ENCODE assay signal across 8 cellular contexts in the genomic region with DNA sequence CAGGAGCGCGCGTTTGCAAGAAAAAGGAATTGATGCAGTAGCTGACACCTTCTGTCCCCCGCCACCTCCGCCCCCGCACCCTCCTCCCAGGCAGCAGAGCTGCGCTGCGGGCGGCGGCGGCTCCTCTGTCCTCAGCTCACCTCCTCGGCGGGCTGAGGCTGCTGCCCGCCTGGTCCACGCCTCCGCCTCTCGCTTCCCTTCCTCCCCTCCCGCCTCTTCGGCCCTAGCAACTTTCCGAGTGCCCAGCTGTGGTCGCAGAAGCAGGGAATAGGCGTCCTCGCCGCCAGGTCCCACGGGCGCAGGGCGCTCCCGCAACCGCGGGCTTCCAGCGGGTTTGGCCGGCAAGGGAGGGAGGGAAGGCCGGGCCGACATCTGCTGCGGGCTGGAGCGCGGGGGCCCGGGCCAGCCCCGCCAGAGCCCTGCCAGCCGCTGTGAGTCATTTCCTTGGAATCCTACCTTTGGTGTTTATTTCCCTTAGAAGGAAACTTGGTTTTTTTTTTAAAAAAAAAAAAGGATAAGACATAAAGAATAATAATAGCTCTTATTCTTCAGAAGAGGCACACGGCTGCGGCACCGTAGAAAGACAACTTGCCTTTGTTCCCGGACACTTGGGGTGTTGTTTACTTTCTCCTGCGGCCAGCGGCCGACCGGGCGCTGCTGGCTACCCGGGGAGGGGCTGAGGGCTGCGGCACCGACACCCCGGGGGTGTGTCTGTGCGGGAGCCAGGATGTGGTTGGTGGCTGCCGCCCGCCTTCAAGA. TPM values are rescaled to one million over a fixed set of nuclear protein-coding genes. Genes with fewer than 3 reads are reported as not detected.
DNase-seq lines count a peak whose midpoint lies in the region; ATAC-seq and TF ChIP-seq lines count a peak whose summit lies in the region.

No MANE protein-coding gene starts in this region.

- no peaks in the 10 kb centered on the region for H3K79me2 ChIP-seq in KMS-11 (ENCODE audit: insufficient read depth, low read depth)

- H4K20me1 ChIP-seq in KMS-11 (ENCODE audit: insufficient read depth) = no peaks in the 10 kb centered on the region

- TF ChIP-seq CTCF in KMS-11 (conservative IDR thresholded peaks at IDR 0.05; ENCODE audit: low read depth, low read length) (no peak), fibroblast of the aortic adventitia (IDR thresholded peaks at IDR 0.05; ENCODE audit: insufficient read depth, low read length) (no peak), vagina (IDR thresholded peaks at IDR 0.05) (no peak)

- H3K4me3 Mint-ChIP-seq in CD8-positive, alpha-beta memory T cell = peak overlapping the region in 6 of 7 donors; percentile 35 to 75 (median 51)
- H3K4me3 Mint-ChIP-seq in naive thymus-derived CD4-positive, alpha-beta T cell = peak overlapping the region in 7 of 10 donors; percentile 12 to 68 (median 35)

- no peak for DNase-seq in CD8-positive, alpha-beta memory T cell
- peak; percentile 29 to 42 for DNase-seq in activated CD4-positive, alpha-beta T cell treated with anti-CD3 and anti-CD28 coated beads, Interleukin-2, amount 50 U/mL, for 48 hours
- DNase-seq in fibroblast of the aortic adventitia (ENCODE audit: low read depth) = peak; percentile 74
- peak in 1 of 9 donors; percentile 49 for DNase-seq in naive thymus-derived CD4-positive, alpha-beta T cell
- DNase-seq in vagina (ENCODE audit: extremely low spot score in 2 of 2) = no peak
- no peak for DNase-seq in 8988T

- no peak for ATAC-seq in naive thymus-derived CD4-positive, alpha-beta T cell
- no peak for ATAC-seq in HG02981 (IDR thresholded peaks at IDR 0.05; ENCODE audit: unreplicated experiment)

- peak overlapping the region; percentile 97 for H3K4me2 ChIP-seq in KMS-11

- H3K9me3 ChIP-seq in CD8-positive, alpha-beta memory T cell (ENCODE audit: low read length) = no peaks in the 10 kb centered on the region
- H3K9me3 ChIP-seq in naive thymus-derived CD4-positive, alpha-beta T cell (ENCODE audit: control insufficient read depth in 2 of 3, low read length in 3 of 3) = no peaks in the 10 kb centered on the region
- no peaks in the 10 kb centered on the region for H3K9me3 ChIP-seq in vagina

- H3K36me3 Mint-ChIP-seq in CD8-positive, alpha-beta memory T cell = no peaks in the 10 kb centered on the region
- no peaks in the 10 kb centered on the region for H3K36me3 Mint-ChIP-seq in naive thymus-derived CD4-positive, alpha-beta T cell

- POLR2A ChIA-PET in CD8-positive, alpha-beta memory T cell (lab: Charles Lee) = no interaction called here
- POLR2A ChIA-PET in naive thymus-derived CD4-positive, alpha-beta T cell (lab: Charles Lee) = no interaction called here

- no peak overlapping the region for H3K27ac Mint-ChIP-seq in CD8-positive, alpha-beta memory T cell
- H3K27ac Mint-ChIP-seq in naive thymus-derived CD4-positive, alpha-beta T cell = no peak overlapping the region

- no peaks in the 10 kb centered on the region for H3K4me1 ChIP-seq in CD8-positive, alpha-beta memory T cell (ENCODE audit: insufficient read depth, low read length)
- peaks cover 13% of the 10 kb centered on the region for H3K4me1 ChIP-seq in KMS-11 (ENCODE audit: low read depth, poor library complexity, severe bottlenecking)
- no peaks in the 10 kb centered on the region for H3K4me1 ChIP-seq in naive thymus-derived CD4-positive, alpha-beta T cell (ENCODE audit: control insufficient read depth in 2 of 2, insufficient read depth in 2 of 2, low read length in 2 of 2)
- peaks cover 45% of the 10 kb centered on the region for H3K4me1 ChIP-seq in vagina

- H3K27me3 ChIP-seq in CD8-positive, alpha-beta memory T cell (ENCODE audit: insufficient read depth, low read length, poor library complexity, severe bottlenecking) = peaks cover 19% of the 10 kb centered on the region
- H3K27me3 ChIP-seq in KMS-11 (ENCODE audit: insufficient read depth, low read depth) (peaks cover 29% of the 10 kb centered on the region; the same call in 1 of the 2 replicates), vagina (no peaks in the 10 kb centered on the region)
- H3K27me3 ChIP-seq in naive thymus-derived CD4-positive, alpha-beta T cell (ENCODE audit: control insufficient read depth in 2 of 2, insufficient read depth in 2 of 2, low read length in 2 of 2) = peaks cover 3 to 15% of the 10 kb centered on the region in 2 donors

- H3K27ac ChIP-seq in CD8-positive, alpha-beta memory T cell (ENCODE audit: low read depth, low read length) = no peak overlapping the region
- H3K27ac ChIP-seq in KMS-11 = no peak overlapping the region
- H3K27ac ChIP-seq in naive thymus-derived CD4-positive, alpha-beta T cell (ENCODE audit: low read depth, low read length) = no peak overlapping the region
- H3K27ac ChIP-seq in vagina = peak overlapping the region; percentile 70

- CTCF ChIA-PET in CD8-positive, alpha-beta memory T cell (lab: Charles Lee) = no interaction called here
- CTCF ChIA-PET in naive thymus-derived CD4-positive, alpha-beta T cell (lab: Charles Lee) = no interaction called here

- no peak for TF ChIP-seq POLR2A in vagina (IDR thresholded peaks at IDR 0.05)

- peaks cover 9 to 13% (median 12%) of the 10 kb centered on the region in 3 donors for H3K4me1 Mint-ChIP-seq in CD8-positive, alpha-beta memory T cell
- peaks cover 2 to 14% (median 10%) of the 10 kb centered on the region in 7 donors for H3K4me1 Mint-ChIP-seq in naive thymus-derived CD4-positive, alpha-beta T cell

- H3K9ac ChIP-seq in KMS-11 = peak overlapping the region; percentile 22; the same call in 1 of the 2 replicates

- H3K9me3 Mint-ChIP-seq in CD8-positive, alpha-beta memory T cell = peaks cover 0 to 4% (median 0%) of the 10 kb centered on the region in 5 donors
- H3K9me3 Mint-ChIP-seq in naive thymus-derived CD4-positive, alpha-beta T cell = peaks cover 0 to 7% (median 0%) of the 10 kb centered on the region in 11 donors

- H3K27me3 Mint-ChIP-seq in CD8-positive, alpha-beta memory T cell = peaks cover 47 to 63% of the 10 kb centered on the region in 2 donors
- H3K27me3 Mint-ChIP-seq in naive thymus-derived CD4-positive, alpha-beta T cell = peaks cover 56 to 71% (median 59%) of the 10 kb centered on the region in 5 donors

- H3K36me3 ChIP-seq in CD8-positive, alpha-beta memory T cell (ENCODE audit: insufficient read depth, low read length) = no peaks in the 10 kb centered on the region
- no peaks in the 10 kb centered on the region for H3K36me3 ChIP-seq in KMS-11 (ENCODE audit: insufficient read depth)
- H3K36me3 ChIP-seq in naive thymus-derived CD4-positive, alpha-beta T cell (ENCODE audit: control insufficient read depth in 2 of 3, insufficient read depth in 3 of 3, low read length in 3 of 3) = no peaks in the 10 kb centered on the region
- H3K36me3 ChIP-seq in vagina = no peaks in the 10 kb centered on the region

- H2AFZ ChIP-seq in KMS-11 (ENCODE audit: low read depth) = peak overlapping the region; percentile 91

- no peak overlapping the region for H3K4me3 ChIP-seq in CD8-positive, alpha-beta memory T cell (ENCODE audit: low read length)
- H3K4me3 ChIP-seq in KMS-11 (IDR thresholded peaks at IDR 0.05; ENCODE audit: insufficient read depth, low read depth, low read length) (peak overlapping the region; percentile 88), fibroblast of the aortic adventitia (ENCODE audit: low read depth, low read length) (peak overlapping the region; percentile 74), vagina (peak overlapping the region; percentile 59 to 97)
- H3K4me3 ChIP-seq in naive thymus-derived CD4-positive, alpha-beta T cell (ENCODE audit: low read length) = no peak overlapping the region

- intact Hi-C loops in naive thymus-derived CD4-positive, alpha-beta T cell (cut with micrococcal nuclease) = no loop called here
- intact Hi-C loops in vagina (cut with DNase I) = no loop called here

RNA-seq across cellular contexts. Expression of a gene that starts 1.1 kb away (rescaled TPM):
- total RNA-seq in CD8-positive, alpha-beta memory T cell = not detected
- not detected for polyA plus RNA-seq in CD8-positive, alpha-beta memory T cell
- total RNA-seq in fibroblast of the aortic adventitia (ENCODE audit: low replicate concordance) (16.7 TPM in 1 of 2 replicates, not detected in the other), vagina (2.7 TPM)
- not detected for total RNA-seq in naive thymus-derived CD4-positive, alpha-beta T cell
- not detected for polyA plus RNA-seq in naive thymus-derived CD4-positive, alpha-beta T cell

Comparison
In these comparisons a context has a peak if more than half of its experiments do, and no peak if none do; other contexts are left out.
1. DNase-seq: peak in activated CD4-positive, alpha-beta T cell treated with anti-CD3 and anti-CD28 coated beads, Interleukin-2, amount 50 U/mL, for 48 hours (2 of 2) and fibroblast of the aortic adventitia (single experiment); none in CD8-positive, alpha-beta memory T cell (0 of 5), vagina (0 of 2) and 8988T (single experiment).
2. H3K4me3 ChIP-seq: peak in KMS-11 (single experiment), fibroblast of the aortic adventitia (single experiment) and vagina (2 of 2); none in CD8-positive, alpha-beta memory T cell (single experiment) and naive thymus-derived CD4-positive, alpha-beta T cell (single experiment).